23 cellular contexts compared by ENCODE assay signal in genomic region chr20:41574802-41575389, GRCh38. TPM values are rescaled to one million over a fixed set of nuclear protein-coding genes. Genes with fewer than 3 reads are reported as not detected.
DNase-seq lines count a peak whose midpoint lies in the region; ATAC-seq, FAIRE-seq and TF ChIP-seq lines count a peak whose summit lies in the region.
"Had no signal": no experiment of that assay in that cellular context is flagged by ENCODE, and none has a peak within 500 bp of the region (broad histone marks: within the 10 kb centered on the region; RNA-seq: fewer than 3 reads in every experiment).

No MANE protein-coding gene starts in this region.

- H3K27ac ChIP-seq in iPS-20b (ENCODE audit: low read length) (no peak overlapping the region), trophoblast cell (ENCODE audit: low read depth, low read length) (no peak overlapping the region)
- H3K27ac ChIP-seq: 22Rv1 had no signal

- peaks cover 33% of the 10 kb centered on the region; the same call in 1 of the 2 replicates for H3K4me1 ChIP-seq in iPS-20b (ENCODE audit: insufficient read depth, low read length)
- H3K4me1 ChIP-seq in trophoblast cell (ENCODE audit: control insufficient read depth in 1 of 2, insufficient read depth in 2 of 2, low read length in 2 of 2): peaks cover 3% of the 10 kb centered on the region in 2 experiments

- no peak for ATAC-seq in natural killer cell
- no peak for ATAC-seq in natural killer cell treated with Interleukin-12 subunit alpha and Interleukin-12 subunit beta and Interleukin-15 and Interleukin-18, amount 100 ng/mL, for 72 hours
- peak; percentile 64 for ATAC-seq in WTC11
- ATAC-seq in GM21737 (IDR thresholded peaks at IDR 0.05; ENCODE audit: unreplicated experiment): no peak
- ATAC-seq: Right ventricle myocardium inferior had no signal

- H2AK5ac ChIP-seq in trophoblast cell (ENCODE audit: low read length): no peak overlapping the region

- no peaks in the 10 kb centered on the region for H3K27me3 ChIP-seq in iPS-20b (ENCODE audit: insufficient read depth, low read length)
- no peaks in the 10 kb centered on the region for H3K27me3 ChIP-seq in trophoblast cell (ENCODE audit: insufficient read depth, low read length)

- H3K4me3 Mint-ChIP-seq in natural killer cell (peak overlapping the region; percentile 32), WTC11 (no peak overlapping the region), HFFc6 (no peak overlapping the region)
- no peak overlapping the region for H3K4me3 Mint-ChIP-seq in natural killer cell treated with Interleukin-12 subunit alpha and Interleukin-12 subunit beta and Interleukin-15 and Interleukin-18, amount 100 ng/mL, for 72 hours

- no peaks in the 10 kb centered on the region for H3K9me3 Mint-ChIP-seq in natural killer cell
- H3K9me3 Mint-ChIP-seq in natural killer cell treated with Interleukin-12 subunit alpha and Interleukin-12 subunit beta and Interleukin-15 and Interleukin-18, amount 100 ng/mL, for 72 hours: no peaks in the 10 kb centered on the region
- H3K9me3 Mint-ChIP-seq in WTC11: peaks cover 9% of the 10 kb centered on the region
- H3K9me3 Mint-ChIP-seq in HFFc6: no peaks in the 10 kb centered on the region

- no peak overlapping the region for H3K18ac ChIP-seq in trophoblast cell (ENCODE audit: low read length)

- H3K9me3 ChIP-seq in iPS-20b (ENCODE audit: insufficient read depth, low read depth, low read length) (no peaks in the 10 kb centered on the region), trophoblast cell (ENCODE audit: insufficient read depth, low read depth, low read length) (no peaks in the 10 kb centered on the region)

- POLR2A ChIA-PET in WTC11 (lab: Charles Lee): interaction anchor here (0.5 kb wide), 1 partner anchor 35 kb away, joined by 3 read pairs; no protein-coding TSS in a partner anchor

- H3K79me1 ChIP-seq in trophoblast cell (ENCODE audit: low read length): no peaks in the 10 kb centered on the region

- H2BK120ac ChIP-seq in trophoblast cell (ENCODE audit: insufficient read depth, low read length, poor library complexity): no peak overlapping the region

- no CpG with 5 or more reads among the region's 7 CpGs for WGBS in trophoblast cell (ENCODE audit: extremely low coverage, insufficient coverage, insufficient read length)

- no peak overlapping the region for H4K8ac ChIP-seq in trophoblast cell (ENCODE audit: low read depth, low read length)

- TF ChIP-seq CTCF in natural killer cell (IDR thresholded peaks at IDR 0.05) (no peak), WTC11 (IDR thresholded peaks at IDR 0.05) (no peak), HFFc6 (IDR thresholded peaks at IDR 0.05) (no peak)

- CTCF ChIA-PET in WTC11 (lab: Charles Lee): interaction anchor here (0.9 to 1.4 kb wide), 2 partner anchors 44 to 118 kb away, joined by 3 to 9 read pairs; partner anchors contain the start of gene CHD6

- H2BK5ac ChIP-seq in trophoblast cell (ENCODE audit: low read depth, low read length, poor library complexity): no peak overlapping the region

- H4K91ac ChIP-seq in trophoblast cell (ENCODE audit: low read depth, low read length): no peak overlapping the region

- H3K27ac Mint-ChIP-seq in natural killer cell (peak overlapping the region in 1 of 2 donors; percentile 21), WTC11 (peak overlapping the region; percentile 57; the same call in 1 of the 2 replicates), HFFc6 (no peak overlapping the region)
- no peak overlapping the region for H3K27ac Mint-ChIP-seq in natural killer cell treated with Interleukin-12 subunit alpha and Interleukin-12 subunit beta and Interleukin-15 and Interleukin-18, amount 100 ng/mL, for 72 hours
- H3K27ac Mint-ChIP-seq: CD8-positive, alpha-beta memory T cell had no signal

- H3K27me3 Mint-ChIP-seq in natural killer cell (ENCODE audit: low read depth in 2 of 2) (no peaks in the 10 kb centered on the region), WTC11 (ENCODE audit: low read depth) (no peaks in the 10 kb centered on the region), HFFc6 (ENCODE audit: insufficient read depth) (no peaks in the 10 kb centered on the region; the same call in 1 of the 2 replicates)
- H3K27me3 Mint-ChIP-seq in natural killer cell treated with Interleukin-12 subunit alpha and Interleukin-12 subunit beta and Interleukin-15 and Interleukin-18, amount 100 ng/mL, for 72 hours: no peaks in the 10 kb centered on the region
- H3K27me3 Mint-ChIP-seq: CD8-positive, alpha-beta memory T cell had no signal

- peaks cover 6% of the 10 kb centered on the region for H3K79me2 ChIP-seq in trophoblast cell (ENCODE audit: control insufficient read depth, insufficient read depth, low read length, poor library complexity)

- intact Hi-C loops in natural killer cell (cut with micrococcal nuclease): loop anchor here (5.0 kb wide), 1 partner anchor 42 kb away; the partner anchor contains the start of gene CHD6

- no peak overlapping the region for H2AFZ ChIP-seq in trophoblast cell (ENCODE audit: insufficient read depth, low read length, poor library complexity)

- no peak for FAIRE-seq in HTR-8/SVneo (lab: Jason Lieb, UNC)
- FAIRE-seq: D721Med, GM19239 had no signal

- H3K4me2 ChIP-seq in trophoblast cell (ENCODE audit: low read length): no peak overlapping the region

- H3K36me3 Mint-ChIP-seq in natural killer cell: no peaks in the 10 kb centered on the region
- H3K36me3 Mint-ChIP-seq in natural killer cell treated with Interleukin-12 subunit alpha and Interleukin-12 subunit beta and Interleukin-15 and Interleukin-18, amount 100 ng/mL, for 72 hours: no peaks in the 10 kb centered on the region
- peaks cover 8% of the 10 kb centered on the region for H3K36me3 Mint-ChIP-seq in WTC11
- peaks cover 4% of the 10 kb centered on the region; the same call in 1 of the 2 replicates for H3K36me3 Mint-ChIP-seq in HFFc6 (ENCODE audit: low read depth)

- no peak overlapping the region for H3K9ac ChIP-seq in iPS-20b (ENCODE audit: low read depth, low read length)
- no peak overlapping the region for H3K9ac ChIP-seq in trophoblast cell (ENCODE audit: low read length)

- H3K36me3 ChIP-seq in iPS-20b (ENCODE audit: insufficient read depth, low read depth, low read length) (no peaks in the 10 kb centered on the region), trophoblast cell (ENCODE audit: control insufficient read depth in 1 of 2, insufficient read depth in 2 of 2, low read length in 2 of 2) (no peaks in the 10 kb centered on the region)

- H2BK12ac ChIP-seq in trophoblast cell (ENCODE audit: low read length): no peak overlapping the region

- H3K4me3 ChIP-seq in iPS-20b (ENCODE audit: low read length): peak overlapping the region; percentile 12; the same call in 1 of the 2 replicates
- H3K4me3 ChIP-seq in trophoblast cell (ENCODE audit: low read depth, low read length): no peak overlapping the region

- no peak overlapping the region for H3K14ac ChIP-seq in trophoblast cell (ENCODE audit: low read length)

- peaks cover 76% of the 10 kb centered on the region in 2 donors for H3K4me1 Mint-ChIP-seq in natural killer cell
- H3K4me1 Mint-ChIP-seq in natural killer cell treated with Interleukin-12 subunit alpha and Interleukin-12 subunit beta and Interleukin-15 and Interleukin-18, amount 100 ng/mL, for 72 hours (ENCODE audit: low read depth in 2 of 2): peaks cover 51 to 57% of the 10 kb centered on the region in 2 donors
- peaks cover 53% of the 10 kb centered on the region for H3K4me1 Mint-ChIP-seq in WTC11
- peaks cover 54% of the 10 kb centered on the region for H3K4me1 Mint-ChIP-seq in HFFc6 (ENCODE audit: low read depth)

- DNase-seq in natural killer cell (no peak), WTC11 (ENCODE audit: low spot score) (no peak), trophoblast cell (no peak), HTR-8/SVneo (ENCODE audit: insufficient read length, low spot score) (no peak), HFFc6 (no peak)
- no peak for DNase-seq in natural killer cell treated with Interleukin-12 subunit alpha and Interleukin-12 subunit beta and Interleukin-15 and Interleukin-18, amount 100 ng/mL, for 72 hours (ENCODE audit: low spot score)
- DNase-seq: C1 segment of cervical spinal cord; CD8-positive, alpha-beta memory T cell; DMS53; EL; KBM-7; NCI-H1092; NCI-H1436; NCI-H187 treated with DMSO at 0.1 percent for 48 hours; NCI-H2107; NCI-H446 treated with DMSO at 0.1 percent for 48 hours; NCI-H526 treated with DMSO at 0.1 percent for 48 hours had no signal

- H3K4ac ChIP-seq in trophoblast cell (ENCODE audit: low read depth, low read length): peak overlapping the region; percentile 40

- H3K23ac ChIP-seq in trophoblast cell (ENCODE audit: low read length): no peak overlapping the region

- no peak overlapping the region for H4K12ac ChIP-seq in trophoblast cell (ENCODE audit: low read depth, low read length)

TF ChIP-seq in WTC11, 78 proteins besides CTCF, POLR2A, EP300 and RAD21 (continues in another document):
- no peak for TF ChIP-seq TCF7 (CRISPR knock-in tag; IDR thresholded peaks at IDR 0.05; ENCODE audit: low read depth)
- no peak for TF ChIP-seq AR (CRISPR knock-in tag; IDR thresholded peaks at IDR 0.05)

RNA-seq across cellular contexts. Expression of gene CHD6, which starts 43.3 kb away (rescaled TPM):
- 10 to 100 TPM; 82.8 to 96.6 (median 90.4) TPM for total RNA-seq in natural killer cell
- total RNA-seq in natural killer cell treated with Interleukin-12 subunit alpha and Interleukin-12 subunit beta and Interleukin-15 and Interleukin-18, amount 100 ng/mL, for 72 hours: 10 to 100 TPM; 27.8 to 33.0 TPM
- total RNA-seq in WTC11 (2021): 52.1 to 61.9 TPM (median 52.8 TPM) in 3 replicates
- 19.7 and 21.6 TPM in 2 replicates for polyA plus RNA-seq in trophoblast cell (2013)
- total RNA-seq in HFFc6 (2021; fragmentation: NEBNext Ultra II Directional; extraction: Animal tissue kit (Norgen Biotek cat#: 25700)): 10 to 100 TPM; 24.7 to 28.9 (median 27.1) TPM
